ENCODE assay signal across 26 cellular contexts in genomic region chr14:106776395-106776983, GRCh38.
"Had no signal": no experiment of that assay in that cellular context is flagged by ENCODE, and none has a peak within 500 bp of the region (broad histone marks: within the 10 kb centered on the region; RNA-seq: fewer than 3 reads in every experiment).

No MANE protein-coding gene starts in this region.

- H3K9me3 Mint-ChIP-seq: effector memory CD8-positive, alpha-beta T cell had no signal

- DNase-seq: activated B cell treated with CpG ODN at 0.5 μM for 24 hours; activated CD4-positive, alpha-beta T cell treated with anti-CD3 and anti-CD28 coated beads, Interleukin-2, amount 10 ng/mL, durations not matched to agents 7 days and 5 days; activated CD8-positive, alpha-beta memory T cell treated with anti-CD3 and anti-CD28 coated beads, Interleukin-2, amount 50 U/mL, for 4 hours; activated CD8-positive, alpha-beta T cell treated with anti-CD3 and anti-CD28 coated beads for 36 hours; activated naive CD8-positive, alpha-beta T cell treated with anti-CD3 and anti-CD28 coated beads, Interleukin-2, amount 10 ng/mL, durations not matched to agents 7 days and 5 days; amygdala; colonic mucosa; dorsolateral prefrontal cortex; effector memory CD8-positive, alpha-beta T cell; foreskin melanocyte; immature natural killer cell; left ventricle myocardium inferior; naive thymus-derived CD8-positive, alpha-beta T cell; ovary; stimulated activated CD4-positive, alpha-beta T cell treated with anti-CD3 and anti-CD28 coated beads, Interleukin-2, amount 100 ng/mL, for 48 hours; stimulated activated CD8-positive, alpha-beta memory T cell treated with anti-CD3 and anti-CD28 coated beads, Interleukin-4, amount 100 ng/mL, for 48 hours; stimulated activated naive CD4-positive, alpha-beta T cell; substantia nigra; SW 1271; T-helper 17 cell; tibial artery had no signal

- ATAC-seq: activated CD8-positive, alpha-beta T cell treated with anti-CD3 and anti-CD28 coated beads for 36 hours; effector memory CD8-positive, alpha-beta T cell; esophagus mucosa; naive thymus-derived CD8-positive, alpha-beta T cell; T-helper 17 cell had no signal

- H3K27me3 Mint-ChIP-seq: activated CD4-positive, alpha-beta T cell treated with anti-CD3 and anti-CD28 coated beads, Interleukin-2, amount 10 ng/mL, durations not matched to agents 7 days and 5 days; activated CD8-positive, alpha-beta T cell treated with anti-CD3 and anti-CD28 coated beads for 36 hours; T-helper 17 cell had no signal

- FAIRE-seq: endothelial cell of umbilical vein had no signal

- H3K9me3 ChIP-seq: colonic mucosa, neutrophil, ovary, prostate gland, tibial artery had no signal

- H3K4me3 ChIP-seq: colonic mucosa, dorsolateral prefrontal cortex, left ventricle myocardium inferior, ovary, prostate gland, tibial artery had no signal

- H3K4me1 Mint-ChIP-seq: mesothelial cell of epicardium had no signal

- H3K27ac Mint-ChIP-seq: activated B cell treated with CpG ODN at 0.5 μM for 24 hours; activated CD4-positive, alpha-beta T cell treated with anti-CD3 and anti-CD28 coated beads, Interleukin-2, amount 10 ng/mL, durations not matched to agents 7 days and 5 days; activated CD8-positive, alpha-beta T cell treated with anti-CD3 and anti-CD28 coated beads for 36 hours; activated naive CD8-positive, alpha-beta T cell treated with anti-CD3 and anti-CD28 coated beads, Interleukin-2, amount 10 ng/mL, durations not matched to agents 7 days and 5 days; effector memory CD8-positive, alpha-beta T cell; immature natural killer cell; mesothelial cell of epicardium; naive thymus-derived CD8-positive, alpha-beta T cell had no signal

- H3K4me3 Mint-ChIP-seq: activated B cell treated with CpG ODN at 0.5 μM for 24 hours; activated CD4-positive, alpha-beta T cell treated with anti-CD3 and anti-CD28 coated beads, Interleukin-2, amount 10 ng/mL, durations not matched to agents 7 days and 5 days; activated CD8-positive, alpha-beta T cell treated with anti-CD3 and anti-CD28 coated beads for 36 hours; activated naive CD8-positive, alpha-beta T cell treated with anti-CD3 and anti-CD28 coated beads, Interleukin-2, amount 10 ng/mL, durations not matched to agents 7 days and 5 days; effector memory CD8-positive, alpha-beta T cell; immature natural killer cell; mesothelial cell of epicardium; naive thymus-derived CD8-positive, alpha-beta T cell; T-helper 17 cell had no signal

- H3K36me3 ChIP-seq: colonic mucosa, left ventricle myocardium inferior, neutrophil, ovary, prostate gland, tibial artery had no signal

- H3K4me1 ChIP-seq: colonic mucosa, left ventricle myocardium inferior, prostate gland, tibial artery had no signal

- H3K27me3 ChIP-seq: colonic mucosa, neutrophil, ovary had no signal

- H3K27ac ChIP-seq: colonic mucosa, dorsolateral prefrontal cortex, left ventricle myocardium inferior, neutrophil, ovary, prostate gland, tibial artery had no signal

- H3K36me3 Mint-ChIP-seq: activated naive CD8-positive, alpha-beta T cell treated with anti-CD3 and anti-CD28 coated beads, Interleukin-2, amount 10 ng/mL, durations not matched to agents 7 days and 5 days; immature natural killer cell had no signal
